ENCODE assay signal across 27 cellular contexts in the genomic region with DNA sequence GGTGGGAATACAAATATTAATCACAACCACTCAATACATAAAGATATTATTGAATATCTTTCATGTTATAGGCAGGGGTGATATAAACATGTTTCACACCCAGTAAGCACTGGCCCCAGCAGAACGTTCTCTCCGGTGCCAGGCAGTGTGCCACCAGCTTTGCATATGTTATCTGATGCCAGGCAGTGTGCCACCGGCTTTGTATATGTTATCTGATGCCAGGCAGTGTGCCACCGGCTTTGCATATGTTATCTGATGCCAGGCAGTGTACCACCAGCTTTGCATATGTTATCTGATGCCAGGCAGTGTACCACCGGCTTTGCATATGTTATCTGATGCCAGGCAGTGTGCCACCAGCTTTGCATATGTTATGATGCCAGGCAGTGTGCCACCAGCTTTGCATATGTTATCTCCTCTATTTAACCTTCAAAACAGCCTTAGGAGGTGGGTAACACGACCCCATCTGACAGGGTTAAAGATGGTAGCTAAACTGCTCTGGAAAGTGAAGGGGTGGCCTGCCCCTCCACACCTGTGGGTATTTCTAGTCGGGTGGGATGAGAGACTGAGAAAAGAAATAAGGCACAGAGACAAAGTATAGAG. TPM values are rescaled to one million over a fixed set of nuclear protein-coding genes. Genes with fewer than 3 reads are reported as not detected.
DNase-seq lines count a peak whose midpoint lies in the region; ATAC-seq and TF ChIP-seq lines count a peak whose summit lies in the region.
"Had no signal": no experiment of that assay in that cellular context is flagged by ENCODE, and none has a peak within 500 bp of the region (broad histone marks: within the 10 kb centered on the region; RNA-seq: fewer than 3 reads in every experiment).

No MANE protein-coding gene starts in this region.

- TF ChIP-seq CTCF in SU-DHL-6 (IDR thresholded peaks at IDR 0.05; ENCODE audit: insufficient read depth, low read length, poor library complexity, severe bottlenecking) (no peak), parathyroid adenoma (IDR thresholded peaks at IDR 0.05) (no peak)

- no peak overlapping the region for H3K27ac Mint-ChIP-seq in stimulated activated naive CD8-positive, alpha-beta T cell treated with anti-CD3 and anti-CD28 coated beads, Interleukin-15, amount 100 ng/mL, for 72 hours
- H3K27ac Mint-ChIP-seq: activated naive CD8-positive, alpha-beta T cell treated with anti-CD3 and anti-CD28 coated beads, Interleukin-2, amount 10 ng/mL, durations not matched to agents 7 days and 5 days; CD8-positive, alpha-beta T cell had no signal

- peaks cover 18% of the 10 kb centered on the region for H3K4me1 ChIP-seq in BLaER1
- H3K4me1 ChIP-seq in esophagus (ENCODE audit: control insufficient read depth in 2 of 2, insufficient read depth in 2 of 2, low read length in 1 of 2): no peaks in the 10 kb centered on the region
- peaks cover 7% of the 10 kb centered on the region for H3K4me1 ChIP-seq in parathyroid adenoma
- H3K4me1 ChIP-seq: ascending aorta, gastrocnemius medialis, tibial artery had no signal

- no peak overlapping the region for H2AFZ ChIP-seq in SU-DHL-6 (ENCODE audit: low read depth, low read length, severe bottlenecking)
- no peak overlapping the region for H2AFZ ChIP-seq in parathyroid adenoma

- H3K4me3 Mint-ChIP-seq in stimulated activated naive CD8-positive, alpha-beta T cell treated with anti-CD3 and anti-CD28 coated beads, Interleukin-15, amount 100 ng/mL, for 72 hours: no peak overlapping the region
- H3K4me3 Mint-ChIP-seq: activated naive CD8-positive, alpha-beta T cell treated with anti-CD3 and anti-CD28 coated beads, Interleukin-2, amount 10 ng/mL, durations not matched to agents 7 days and 5 days; CD8-positive, alpha-beta T cell had no signal

- H3K9me2 ChIP-seq in SU-DHL-6 (replicated peaks; ENCODE audit: insufficient read depth, low read length): no peaks in the 10 kb centered on the region

- peaks cover 11% of the 10 kb centered on the region; the same call in 1 of the 2 replicates for H3F3A ChIP-seq in SU-DHL-6 (ENCODE audit: insufficient read depth)

- H3K4me2 ChIP-seq in BLaER1 (no peak overlapping the region; the same call in 1 of the 2 replicates), SU-DHL-6 (ENCODE audit: low read depth, low read length, poor library complexity, severe bottlenecking) (peak overlapping the region; percentile 28), parathyroid adenoma (ENCODE audit: low read length) (peak overlapping the region; percentile 12)

- H3K9me3 Mint-ChIP-seq in stimulated activated naive CD8-positive, alpha-beta T cell treated with anti-CD3 and anti-CD28 coated beads, Interleukin-15, amount 100 ng/mL, for 72 hours: no peaks in the 10 kb centered on the region
- H3K9me3 Mint-ChIP-seq: activated naive CD8-positive, alpha-beta T cell treated with anti-CD3 and anti-CD28 coated beads, Interleukin-2, amount 10 ng/mL, durations not matched to agents 7 days and 5 days; CD8-positive, alpha-beta T cell had no signal

- TF ChIP-seq POLR2A in erythroblast (IDR thresholded peaks at IDR 0.05; ENCODE audit: low read length): no peak

- H3K9me3 ChIP-seq in BLaER1 (no peaks in the 10 kb centered on the region), SU-DHL-6 (ENCODE audit: insufficient read depth, low read length) (no peaks in the 10 kb centered on the region), esophagus (ENCODE audit: control insufficient read depth in 2 of 2, insufficient read depth in 1 of 2, low read depth in 1 of 2, low read length in 1 of 2) (no peaks in the 10 kb centered on the region), parathyroid adenoma (ENCODE audit: control insufficient read depth, low read length) (no peaks in the 10 kb centered on the region)
- H3K9me3 ChIP-seq: ascending aorta, gastrocnemius medialis, MG63, tibial artery had no signal

- H3K79me2 ChIP-seq in SU-DHL-6 (ENCODE audit: insufficient read depth, low read length) (no peaks in the 10 kb centered on the region), parathyroid adenoma (no peaks in the 10 kb centered on the region)

- no peak overlapping the region for H3K4me3 ChIP-seq in BLaER1
- H3K4me3 ChIP-seq in SU-DHL-6 (ENCODE audit: insufficient read depth, low read length, poor library complexity, severe bottlenecking): no peak overlapping the region
- H3K4me3 ChIP-seq in esophagus (ENCODE audit: low read depth in 1 of 2, low read length in 2 of 2): peak overlapping the region; percentile 10 to 36
- no peak overlapping the region for H3K4me3 ChIP-seq in parathyroid adenoma (ENCODE audit: low read depth, low read length)
- H3K4me3 ChIP-seq: ascending aorta, gastrocnemius medialis, MG63, SK-N-MC, tibial artery had no signal

- no peaks in the 10 kb centered on the region for H4K20me1 ChIP-seq in BLaER1
- H4K20me1 ChIP-seq in SU-DHL-6 (ENCODE audit: low read depth, low read length): no peaks in the 10 kb centered on the region

- DNase-seq in erythroblast (lab: John Stamatoyannopoulos, UW): no peak
- no peak for DNase-seq in stimulated activated naive CD8-positive, alpha-beta T cell treated with anti-CD3 and anti-CD28 coated beads, Interleukin-15, amount 100 ng/mL, for 72 hours
- no peak for DNase-seq in NCI-H526 (lab: John Stamatoyannopoulos, UW)
- DNase-seq: activated CD4-positive, alpha-beta T cell treated with anti-CD3 and anti-CD28 coated beads for 4 hours; activated gamma-delta T cell treated with Interleukin-2 at 50 U/mL for 16 hours; activated naive CD8-positive, alpha-beta T cell treated with anti-CD3 and anti-CD28 coated beads, Interleukin-2, amount 10 ng/mL, durations not matched to agents 7 days and 5 days; activated T-cell treated with anti-CD3 and anti-CD28 coated beads, Interleukin-2, amount 50 U/mL, for 1 hour; CD8-positive, alpha-beta T cell; central memory CD4-positive, alpha-beta T cell; DMS 273 treated with DMSO at 0.1 percent for 48 hours; EL; gastrocnemius medialis; hippocampal formation; MG63; NCI-H2029; NCI-H526 treated with DMSO at 0.1 percent for 48 hours; NK-92 treated with Interleukin-12 subunit alpha and Interleukin-12 subunit beta, amount 100 ng/mL, for 24 hours; retina; stimulated activated CD4-positive, alpha-beta T cell treated with anti-CD3 and anti-CD28 coated beads, Interleukin-1b, Interleukin-23, amount 100 ng/mL, for 48 hours; tibial artery had no signal

- H3K9ac ChIP-seq in BLaER1 (0 out of 2 replicates have a peak overlapping the region, but pooled peaks have one; percentile 1), SU-DHL-6 (ENCODE audit: low read length) (no peak overlapping the region), parathyroid adenoma (no peak overlapping the region)

- ATAC-seq in stimulated activated naive CD8-positive, alpha-beta T cell treated with anti-CD3 and anti-CD28 coated beads, Interleukin-15, amount 100 ng/mL, for 72 hours: no peak
- no peak for ATAC-seq in HG03571 (IDR thresholded peaks at IDR 0.05; ENCODE audit: unreplicated experiment)
- ATAC-seq: CD8-positive, alpha-beta T cell; gastrocnemius medialis had no signal

- H3K27me3 ChIP-seq in BLaER1 (no peaks in the 10 kb centered on the region), SU-DHL-6 (ENCODE audit: low read length) (no peaks in the 10 kb centered on the region), esophagus (ENCODE audit: control insufficient read depth in 1 of 2, insufficient read depth in 2 of 2, low read length in 2 of 2) (no peaks in the 10 kb centered on the region), parathyroid adenoma (ENCODE audit: control insufficient read depth, insufficient read depth, low read length) (no peaks in the 10 kb centered on the region)
- H3K27me3 ChIP-seq: ascending aorta, MG63 had no signal

- no peak overlapping the region for H3K27ac ChIP-seq in BLaER1
- peak overlapping the region; percentile 49 for H3K27ac ChIP-seq in SU-DHL-6 (ENCODE audit: low read depth, low read length)
- H3K27ac ChIP-seq in esophagus (ENCODE audit: low read depth in 2 of 2, low read length in 1 of 2): no peak overlapping the region
- H3K27ac ChIP-seq in parathyroid adenoma: no peak overlapping the region
- H3K27ac ChIP-seq: ascending aorta, gastrocnemius medialis, SK-N-MC, tibial artery had no signal

- H3K4me1 Mint-ChIP-seq in stimulated activated naive CD8-positive, alpha-beta T cell treated with anti-CD3 and anti-CD28 coated beads, Interleukin-15, amount 100 ng/mL, for 72 hours: no peaks in the 10 kb centered on the region
- H3K4me1 Mint-ChIP-seq: activated naive CD8-positive, alpha-beta T cell treated with anti-CD3 and anti-CD28 coated beads, Interleukin-2, amount 10 ng/mL, durations not matched to agents 7 days and 5 days had no signal

- 27 to 36% methylated on average over 7 of the region's 7 CpGs for WGBS in esophagus, 2 donors

- no peaks in the 10 kb centered on the region for H3K27me3 Mint-ChIP-seq in stimulated activated naive CD8-positive, alpha-beta T cell treated with anti-CD3 and anti-CD28 coated beads, Interleukin-15, amount 100 ng/mL, for 72 hours

- H3K36me3 ChIP-seq in BLaER1 (peaks cover 19% of the 10 kb centered on the region; the same call in 1 of the 2 replicates), SU-DHL-6 (ENCODE audit: low read length) (no peaks in the 10 kb centered on the region), esophagus (ENCODE audit: control insufficient read depth in 2 of 2, insufficient read depth in 2 of 2, low read length in 1 of 2) (peaks cover 0 to 10% of the 10 kb centered on the region in 2 donors), parathyroid adenoma (ENCODE audit: control insufficient read depth, insufficient read depth, low read length) (no peaks in the 10 kb centered on the region)
- H3K36me3 ChIP-seq: MG63 had no signal

RNA-seq across cellular contexts. Expression of gene MUC20, which starts 6.9 kb away (rescaled TPM):
- 100 to 1,000 TPM in 1 of 2 donors, 10 to 100 TPM in 1; 49.6 to 126 TPM for polyA plus RNA-seq in esophagus

Comparison
In these comparisons a context has a peak if more than half of its experiments do, and no peak if none do; other contexts are left out.
1. H3K4me3 ChIP-seq: peak in esophagus (2 of 2); none in BLaER1 (single experiment), SU-DHL-6 (single experiment) and parathyroid adenoma (single experiment).